In genomic region chr1:206075786-206076725, GRCh38 we compare ENCODE assay signal across 22 cellular contexts. TPM values are rescaled to one million over a fixed set of nuclear protein-coding genes. Genes with fewer than 3 reads are reported as not detected.
DNase-seq lines count a peak whose midpoint lies in the region; ATAC-seq and TF ChIP-seq lines count a peak whose summit lies in the region.
"Had no signal": no experiment of that assay in that cellular context is flagged by ENCODE, and none has a peak within 500 bp of the region (broad histone marks: within the 10 kb centered on the region; RNA-seq: fewer than 3 reads in every experiment).

No MANE protein-coding gene starts in this region.

- CTCF ChIA-PET in WTC11 (lab: Charles Lee): interaction anchor here (0.9 to 1.5 kb wide), 4 partner anchors 32 to 99 kb away, joined by 3 to 5 read pairs (median 4); no protein-coding TSS in a partner anchor

- no peak overlapping the region; a peak in 1 of 5 replicates for H3K4me3 Mint-ChIP-seq in H9
- H3K4me3 Mint-ChIP-seq in WTC11: no peak overlapping the region
- no peak overlapping the region for H3K4me3 Mint-ChIP-seq in endothelial cell (ENCODE audit: unreplicated experiment)
- H3K4me3 Mint-ChIP-seq: activated CD4-positive, alpha-beta T cell treated with anti-CD3 and anti-CD28 coated beads, Interleukin-2, amount 10 ng/mL, durations not matched to agents 7 days and 5 days; activated naive CD8-positive, alpha-beta T cell treated with anti-CD3 and anti-CD28 coated beads, Interleukin-2, amount 10 ng/mL, durations not matched to agents 7 days and 5 days; CD4-positive, alpha-beta T cell; central memory CD8-positive, alpha-beta T cell; naive B cell had no signal

- DNase-seq in H9 (no peak), WTC11 (ENCODE audit: low spot score) (no peak), fibroblast of peridontal ligament (ENCODE audit: extremely low read depth) (peak; percentile 10), smooth muscle cell (lab: John Stamatoyannopoulos, UW; ENCODE audit: unreplicated experiment) (no peak), endothelial cell (ENCODE audit: low spot score) (no peak), transverse colon (no peak)
- DNase-seq in stimulated activated naive CD8-positive, alpha-beta T cell treated with anti-CD3 and anti-CD28 coated beads, Interleukin-15, Interleukin-2, amounts not matched to agents 100 U/mL and 50 U/mL, for 24 hours: no peak
- DNase-seq: activated CD4-positive, alpha-beta T cell treated with anti-CD3 and anti-CD28 coated beads, Interleukin-2, amount 10 ng/mL, durations not matched to agents 7 days and 5 days; activated naive CD8-positive, alpha-beta T cell treated with anti-CD3 and anti-CD28 coated beads, Interleukin-2, amount 10 ng/mL, durations not matched to agents 7 days and 5 days; CD4-positive, alpha-beta T cell; Karpas-422; left ventricle myocardium inferior; naive B cell; NCI-H187 treated with DMSO at 0.1 percent for 48 hours; NCI-H774; stimulated activated CD4-positive, alpha-beta T cell treated with anti-CD3 and anti-CD28 coated beads, Interleukin-12 subunit alpha, Interleukin-12 subunit beta, amount 100 ng/mL, for 4 hours had no signal

- no peak overlapping the region for H3K18ac ChIP-seq in H9 (ENCODE audit: insufficient read length, low read depth, low read length)

- H3K4me1 ChIP-seq in H9 (ENCODE audit: insufficient read depth, low read length) (peaks cover 8% of the 10 kb centered on the region; the same call in 1 of the 2 replicates), smooth muscle cell (ENCODE audit: low read depth) (no peaks in the 10 kb centered on the region), transverse colon (no peaks in the 10 kb centered on the region)
- H3K4me1 ChIP-seq: left ventricle myocardium inferior had no signal

- TF ChIP-seq EP300 in transverse colon (IDR thresholded peaks at IDR 0.05; ENCODE audit: low read depth): no peak

- no peak overlapping the region for H3K23ac ChIP-seq in H9 (ENCODE audit: insufficient read length, low read depth, low read length)

- H4K91ac ChIP-seq in H9 (ENCODE audit: insufficient read length, low read depth, low read length): no peak overlapping the region

- in situ Hi-C loops in transverse colon (cut with MboI; ENCODE audit: low pct_ligation_motif_present in 1 of 4, low pct_unique_long_range_greater_than_20kb in 1 of 4, low sequenced_read_pairs in 3 of 4): no loop called here

- H4K20me1 ChIP-seq in H9 (ENCODE audit: control insufficient read depth, insufficient read depth, insufficient read length): no peaks in the 10 kb centered on the region
- H4K20me1 ChIP-seq in smooth muscle cell (ENCODE audit: low read depth): no peaks in the 10 kb centered on the region

- H3K9ac ChIP-seq in H9 (ENCODE audit: extremely low read depth, insufficient read length, low read length) (no peak overlapping the region), smooth muscle cell (ENCODE audit: low read depth) (no peak overlapping the region)

- H2AK5ac ChIP-seq in H9 (ENCODE audit: insufficient read length, low read length): no peak overlapping the region

- no peaks in the 10 kb centered on the region for H3K9me3 ChIP-seq in H9 (ENCODE audit: control insufficient read depth, low read depth, low read length)
- no peaks in the 10 kb centered on the region for H3K9me3 ChIP-seq in smooth muscle cell (replicated peaks; ENCODE audit: low read depth)
- H3K9me3 ChIP-seq in transverse colon: no peaks in the 10 kb centered on the region
- H3K9me3 ChIP-seq: left ventricle myocardium inferior had no signal

- peaks cover 18 to 30% of the 10 kb centered on the region in 2 experiments for H3K4me1 Mint-ChIP-seq in H9
- H3K4me1 Mint-ChIP-seq in WTC11: peaks cover 32% of the 10 kb centered on the region
- H3K4me1 Mint-ChIP-seq in endothelial cell (ENCODE audit: unreplicated experiment): no peaks in the 10 kb centered on the region

- intact Hi-C loops in transverse colon (cut with DNase I; ENCODE audit: low total_unique reads): no loop called here

- no peaks in the 10 kb centered on the region for H3F3A ChIP-seq in smooth muscle cell (ENCODE audit: low read depth)

- H3T11ph ChIP-seq in H9 (ENCODE audit: low read length): no peak overlapping the region

- H4K5ac ChIP-seq in H9 (ENCODE audit: insufficient read length, low read depth, low read length): no peak overlapping the region

- no peak overlapping the region for H4K8ac ChIP-seq in H9 (replicated peaks; ENCODE audit: insufficient read length, low read depth, low read length)

- H2AFZ ChIP-seq in H9 (ENCODE audit: low read length) (no peak overlapping the region), smooth muscle cell (ENCODE audit: low read depth) (peak overlapping the region; percentile 24)

- no peak overlapping the region for H3K4ac ChIP-seq in H9 (ENCODE audit: low read depth, low read length)

- H3K4me3 ChIP-seq in smooth muscle cell (no peak overlapping the region), transverse colon (no peak overlapping the region)
- H3K4me3 ChIP-seq: left ventricle myocardium inferior had no signal

- no peak overlapping the region for H3K27ac ChIP-seq in H9 (ENCODE audit: insufficient read length, low read depth, low read length)
- H3K27ac ChIP-seq in smooth muscle cell (ENCODE audit: low read depth): peak overlapping the region; percentile 56
- H3K27ac ChIP-seq in transverse colon: no peak overlapping the region
- H3K27ac ChIP-seq: left ventricle myocardium inferior had no signal

- no peak overlapping the region for H2BK120ac ChIP-seq in H9 (ENCODE audit: low read depth, low read length, poor library complexity, severe bottlenecking)

- no peaks in the 10 kb centered on the region for H3K79me1 ChIP-seq in H9 (ENCODE audit: insufficient read depth, low read depth, low read length, poor library complexity, severe bottlenecking)

- no CpG with 5 or more reads among the region's 11 CpGs for WGBS in H9 (ENCODE audit: extremely low coverage, insufficient read length, low lambda C conversion rate)
- 38% methylated on average over 11 of the region's 11 CpGs for WGBS in smooth muscle cell (ENCODE audit: low lambda C conversion rate)
- WGBS in transverse colon (ENCODE audit: low coverage in 1 of 2), 2 donors: 75 to 85% methylated on average over 4 to 11 of the region's 11 CpGs

- no peak overlapping the region for H2BK12ac ChIP-seq in H9 (ENCODE audit: insufficient read length, low read depth, low read length)

- POLR2A ChIA-PET in WTC11 (lab: Charles Lee): no interaction called here

- ATAC-seq in WTC11 (peak; percentile 44), GM21447 (IDR thresholded peaks at IDR 0.05; ENCODE audit: unreplicated experiment) (no peak)
- ATAC-seq in stimulated activated naive CD8-positive, alpha-beta T cell treated with anti-CD3 and anti-CD28 coated beads, Interleukin-15, Interleukin-2, amounts not matched to agents 100 U/mL and 50 U/mL, for 24 hours: no peak

- no peaks in the 10 kb centered on the region for H3K9me3 Mint-ChIP-seq in H9
- no peaks in the 10 kb centered on the region for H3K9me3 Mint-ChIP-seq in WTC11
- no peaks in the 10 kb centered on the region for H3K9me3 Mint-ChIP-seq in endothelial cell (ENCODE audit: unreplicated experiment)
- H3K9me3 Mint-ChIP-seq: activated CD4-positive, alpha-beta T cell treated with anti-CD3 and anti-CD28 coated beads, Interleukin-2, amount 10 ng/mL, durations not matched to agents 7 days and 5 days; activated naive CD8-positive, alpha-beta T cell treated with anti-CD3 and anti-CD28 coated beads, Interleukin-2, amount 10 ng/mL, durations not matched to agents 7 days and 5 days; CD4-positive, alpha-beta T cell; central memory CD8-positive, alpha-beta T cell; naive B cell had no signal

- TF ChIP-seq POLR2A in transverse colon (IDR thresholded peaks at IDR 0.05): no peak

- TF ChIP-seq CTCF in H9 (conservative IDR thresholded peaks at IDR 0.05): no peak
- TF ChIP-seq CTCF in WTC11 (IDR thresholded peaks at IDR 0.05): no peak
- no peak for TF ChIP-seq CTCF in smooth muscle cell (IDR thresholded peaks at IDR 0.05; ENCODE audit: borderline replicate concordance, insufficient read depth, poor library complexity, severe bottlenecking)
- TF ChIP-seq CTCF in endothelial cell (IDR thresholded peaks at IDR 0.05; ENCODE audit: unreplicated experiment): no peak
- TF ChIP-seq CTCF in transverse colon (IDR thresholded peaks at IDR 0.05): no peak

- H3K14ac ChIP-seq in H9 (ENCODE audit: insufficient read depth, low read length): 0 out of 2 replicates have a peak overlapping the region, but pooled peaks have one; percentile 29

- H3K27ac Mint-ChIP-seq in H9: no peak overlapping the region
- peak overlapping the region; percentile 51 for H3K27ac Mint-ChIP-seq in WTC11
- H3K27ac Mint-ChIP-seq in endothelial cell (ENCODE audit: unreplicated experiment): no peak overlapping the region
- H3K27ac Mint-ChIP-seq: activated CD4-positive, alpha-beta T cell treated with anti-CD3 and anti-CD28 coated beads, Interleukin-2, amount 10 ng/mL, durations not matched to agents 7 days and 5 days; activated naive CD8-positive, alpha-beta T cell treated with anti-CD3 and anti-CD28 coated beads, Interleukin-2, amount 10 ng/mL, durations not matched to agents 7 days and 5 days; CD4-positive, alpha-beta T cell; naive B cell; progenitor cell of endocrine pancreas had no signal

- H2BK20ac ChIP-seq in H9 (ENCODE audit: low read depth, low read length, poor library complexity, severe bottlenecking): no peak overlapping the region

- no peak overlapping the region for H3K4me2 ChIP-seq in H9 (ENCODE audit: insufficient read depth, insufficient read length, low read length)
- peak overlapping the region; percentile 31 for H3K4me2 ChIP-seq in smooth muscle cell

- no peak overlapping the region for H2BK15ac ChIP-seq in H9 (ENCODE audit: low read depth, low read length)

- no peaks in the 10 kb centered on the region for H3K79me2 ChIP-seq in H9 (ENCODE audit: insufficient read depth, low read length)
- no peaks in the 10 kb centered on the region for H3K79me2 ChIP-seq in smooth muscle cell (ENCODE audit: low read depth)

- H3K27me3 Mint-ChIP-seq in H9 (ENCODE audit: low read depth) (peaks cover 8% of the 10 kb centered on the region), WTC11 (ENCODE audit: low read depth) (no peaks in the 10 kb centered on the region; the same call in 1 of the 2 replicates), endothelial cell (ENCODE audit: unreplicated experiment) (no peaks in the 10 kb centered on the region)
- H3K27me3 Mint-ChIP-seq: CD4-positive, alpha-beta T cell; naive B cell had no signal

- H2BK5ac ChIP-seq in H9 (ENCODE audit: insufficient read length, low read length): no peak overlapping the region

- no peaks in the 10 kb centered on the region for H3K36me3 ChIP-seq in smooth muscle cell (ENCODE audit: low read depth)
- H3K36me3 ChIP-seq in transverse colon: no peaks in the 10 kb centered on the region
- H3K36me3 ChIP-seq: left ventricle myocardium inferior had no signal

- no peaks in the 10 kb centered on the region for H3K27me3 ChIP-seq in H9 (ENCODE audit: insufficient read depth, low read length)
- no peaks in the 10 kb centered on the region for H3K27me3 ChIP-seq in smooth muscle cell (ENCODE audit: low read depth)
- H3K27me3 ChIP-seq in transverse colon: no peaks in the 10 kb centered on the region

- H3K36me3 Mint-ChIP-seq in H9 (ENCODE audit: insufficient read depth in 1 of 3, low read depth in 3 of 3): no peaks in the 10 kb centered on the region
- no peaks in the 10 kb centered on the region for H3K36me3 Mint-ChIP-seq in WTC11
- no peaks in the 10 kb centered on the region for H3K36me3 Mint-ChIP-seq in endothelial cell (ENCODE audit: low read depth, unreplicated experiment)
- H3K36me3 Mint-ChIP-seq: activated naive CD8-positive, alpha-beta T cell treated with anti-CD3 and anti-CD28 coated beads, Interleukin-2, amount 10 ng/mL, durations not matched to agents 7 days and 5 days had no signal

- no peak overlapping the region for H3K56ac ChIP-seq in H9 (ENCODE audit: insufficient read length, low read depth, low read length)

- H3K23me2 ChIP-seq in H9 (ENCODE audit: insufficient read length, low read depth, low read length, poor library complexity, severe bottlenecking): no peaks in the 10 kb centered on the region

RNA-seq across cellular contexts. Expression of gene RHEX, which starts 23.1 kb away (rescaled TPM):
- total RNA-seq in H9 (2021) (not detected in 2 replicates), WTC11 (2021) (not detected in 3 replicates), smooth muscle cell (not detected in 2 replicates), endothelial cell (ENCODE audit: unreplicated experiment) (not detected), transverse colon (1 to 10 TPM in 1 of 4 donors, under 1 TPM in 1, not detected in 2; 0.96 to 4.8 TPM)
- not detected in 2 replicates for polyA plus RNA-seq in smooth muscle cell
- total RNA-seq: activated CD4-positive, alpha-beta T cell treated with anti-CD3 and anti-CD28 coated beads, Interleukin-2, amount 10 ng/mL, durations not matched to agents 7 days and 5 days; activated naive CD8-positive, alpha-beta T cell treated with anti-CD3 and anti-CD28 coated beads, Interleukin-2, amount 10 ng/mL, durations not matched to agents 7 days and 5 days; CD4-positive, alpha-beta T cell; Daoy; progenitor cell of endocrine pancreas; RPMI7951; T-helper 1 cell treated with Interleukin-12 subunit alpha and Interleukin-12 subunit beta and Interleukin-4 antibody, amounts not matched to agents 30 ng/mL and 1 ng/mL, for 36 hours had no signal

RNA-seq across cellular contexts. Expression of gene AVPR1B, which starts 41.1 kb away (rescaled TPM):
- total RNA-seq in H9 (2021) (0.09 TPM in 1 of 2 replicates, not detected in the other), WTC11 (2021) (0.30 to 0.68 TPM (median 0.46 TPM) in 3 replicates), smooth muscle cell (not detected in 2 replicates), endothelial cell (ENCODE audit: unreplicated experiment) (not detected), transverse colon (10 to 100 TPM in 1 of 4 donors, 1 to 10 TPM in 1, under 1 TPM in 1, not detected in 1; 0.96 to 14.1 (median 1.6) TPM)
- not detected in 2 replicates for polyA plus RNA-seq in smooth muscle cell
- total RNA-seq: activated CD4-positive, alpha-beta T cell treated with anti-CD3 and anti-CD28 coated beads, Interleukin-2, amount 10 ng/mL, durations not matched to agents 7 days and 5 days; activated naive CD8-positive, alpha-beta T cell treated with anti-CD3 and anti-CD28 coated beads, Interleukin-2, amount 10 ng/mL, durations not matched to agents 7 days and 5 days; CD4-positive, alpha-beta T cell; Daoy; left ventricle myocardium inferior; RPMI7951; T-helper 1 cell treated with Interleukin-12 subunit alpha and Interleukin-12 subunit beta and Interleukin-4 antibody, amounts not matched to agents 30 ng/mL and 1 ng/mL, for 36 hours had no signal

RNA-seq across cellular contexts. Expression of gene CTSE, which starts 52.4 kb away (rescaled TPM):
- not detected in 2 replicates for total RNA-seq in H9 (2021)
- 0.09 to 0.17 TPM in 2 of 3 replicates, not detected in the other for total RNA-seq in WTC11 (2021)
- not detected in 2 replicates for total RNA-seq in smooth muscle cell
- polyA plus RNA-seq in smooth muscle cell: not detected in 2 replicates
- total RNA-seq in endothelial cell (ENCODE audit: unreplicated experiment): not detected
- total RNA-seq in transverse colon: 10 to 100 TPM in 2 of 4 donors, 1 to 10 TPM in 2; 2.6 to 14.3 (median 6.7) TPM
- total RNA-seq: activated CD4-positive, alpha-beta T cell treated with anti-CD3 and anti-CD28 coated beads, Interleukin-2, amount 10 ng/mL, durations not matched to agents 7 days and 5 days; activated naive CD8-positive, alpha-beta T cell treated with anti-CD3 and anti-CD28 coated beads, Interleukin-2, amount 10 ng/mL, durations not matched to agents 7 days and 5 days; CD4-positive, alpha-beta T cell; Daoy; left ventricle myocardium inferior; T-helper 1 cell treated with Interleukin-12 subunit alpha and Interleukin-12 subunit beta and Interleukin-4 antibody, amounts not matched to agents 30 ng/mL and 1 ng/mL, for 36 hours had no signal
